Comparison of ENCODE assay signal across 20 cellular contexts in the genomic region with DNA sequence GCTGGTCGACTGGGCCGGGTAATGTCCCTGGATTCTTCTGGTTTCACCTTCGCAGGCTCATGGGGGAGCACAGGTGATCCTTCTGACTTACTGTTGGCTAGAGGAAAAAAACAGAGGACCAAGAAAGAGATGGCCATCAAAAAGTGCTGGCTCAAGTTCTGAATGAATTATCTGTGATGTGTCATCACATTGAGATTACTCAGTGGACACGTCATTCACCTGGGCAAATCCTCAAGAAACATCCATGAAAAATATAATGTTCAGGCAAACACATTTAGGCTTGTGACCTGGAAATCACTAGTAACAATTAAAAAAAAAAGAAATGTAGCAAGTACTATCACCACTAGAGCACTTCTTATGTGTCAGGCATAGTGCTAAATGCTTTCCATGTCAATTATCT.
DNase-seq lines count a peak whose midpoint lies in the region; ATAC-seq, FAIRE-seq and TF ChIP-seq lines count a peak whose summit lies in the region.
"Had no signal": no experiment of that assay in that cellular context is flagged by ENCODE, and none has a peak within 500 bp of the region (broad histone marks: within the 10 kb centered on the region; RNA-seq: fewer than 3 reads in every experiment).

No MANE protein-coding gene starts in this region.

- H3K79me2 ChIP-seq in K562 (ENCODE audit: control insufficient read depth, insufficient read depth, low read length): no peaks in the 10 kb centered on the region

- H4K20me1 ChIP-seq in K562 (replicated peaks; ENCODE audit: control insufficient read depth, insufficient read depth, low read length): no peaks in the 10 kb centered on the region

- no peak overlapping the region for H3K4me2 ChIP-seq in K562 (ENCODE audit: insufficient read depth, low read length)

- ATAC-seq in K562: no peak
- no peak for ATAC-seq in stimulated activated memory B cell treated with anti-CD40 and anti-IgM and Interleukin-4, amounts not matched to agents 10 μg/mL and 1 μg/mL and 100 μg/mL, for 72 hours
- ATAC-seq in GM21529 (IDR thresholded peaks at IDR 0.05; ENCODE audit: unreplicated experiment): no peak
- ATAC-seq: effector memory CD8-positive, alpha-beta T cell; psoas muscle; WTC11 had no signal

- no peak overlapping the region for H3K9ac ChIP-seq in K562 (ENCODE audit: insufficient read depth in 1 of 2, low read depth in 2 of 2, low read length in 2 of 2)

- no peak for TF ChIP-seq RAD21 in K562 (CRISPR knock-in tag; conservative IDR thresholded peaks at IDR 0.05 in 1 of 2, IDR thresholded peaks at IDR 0.05 in 1 of 2)

- POLR2A ChIA-PET in K562 (lab: Yijun Ruan, JAX): interaction anchor here (1.5 kb wide), 1 partner anchor 14 kb away, joined by 3 read pairs; no protein-coding TSS in a partner anchor
- POLR2A ChIA-PET in CD4-positive, alpha-beta memory T cell (lab: Charles Lee; ENCODE audit: partially characterized antibody): no interaction called here

- no peaks in the 10 kb centered on the region for H3K9me1 ChIP-seq in K562 (ENCODE audit: control insufficient read depth, insufficient read depth, low read length)

- no peaks in the 10 kb centered on the region for H3K4me1 Mint-ChIP-seq in neural crest cell
- no peaks in the 10 kb centered on the region for H3K4me1 Mint-ChIP-seq in stimulated activated memory B cell treated with anti-CD40 and anti-IgM and Interleukin-4, amounts not matched to agents 10 μg/mL and 1 μg/mL and 100 μg/mL, for 72 hours
- no peaks in the 10 kb centered on the region for H3K4me1 Mint-ChIP-seq in CD4-positive, alpha-beta memory T cell
- H3K4me1 Mint-ChIP-seq: WTC11 had no signal

- peak; percentile 61 for DNase-seq in EL
- peak; percentile 24 for DNase-seq in NCI-H226
- DNase-seq in K562 (ENCODE audit: extremely low read depth in 1 of 4, low spot score in 3 of 4): no peak
- no peak for DNase-seq in neural crest cell (ENCODE audit: low read depth, low spot score)
- DNase-seq in CD4-positive, alpha-beta memory T cell: no peak
- DNase-seq: activated CD4-positive, alpha-beta T cell treated with anti-CD3 and anti-CD28 coated beads, Interleukin-2, amount 50 U/mL, for 48 hours; anterior cingulate cortex; BE2C; Caco-2; effector memory CD8-positive, alpha-beta T cell; NCI-H146; NCI-H526; psoas muscle; stimulated activated CD4-positive, alpha-beta T cell treated with anti-CD3 and anti-CD28 coated beads, Interleukin-2, amount 100 ng/mL, for 24 hours; stimulated activated naive CD4-positive, alpha-beta T cell; T-helper 2 cell had no signal

- H3K27me3 ChIP-seq in K562 (ENCODE audit: control insufficient read depth in 2 of 2, insufficient read depth in 2 of 2, low read length in 2 of 2): no peaks in the 10 kb centered on the region
- H3K27me3 ChIP-seq in CD4-positive, alpha-beta memory T cell (ENCODE audit: insufficient read depth, low read length): no peaks in the 10 kb centered on the region
- H3K27me3 ChIP-seq: BE2C had no signal

- 53% methylated on average over 4 of the region's 4 CpGs for WGBS in K562 (ENCODE audit: insufficient coverage, low coverage, missing lambda C conversion rate)

- in situ Hi-C loops in K562 (cut with MboI): no loop called here

- TF ChIP-seq CTCF in K562 (IDR thresholded peaks at IDR 0.05 in 2 of 3, conservative IDR thresholded peaks at IDR 0.05 in 1 of 3; ENCODE audit: insufficient read depth in 2 of 3, low read depth in 1 of 3, low read length in 3 of 3) (no peak), neural crest cell (conservative IDR thresholded peaks at IDR 0.05) (no peak)

- no peak overlapping the region for H3K4me3 ChIP-seq in K562
- no peak overlapping the region for H3K4me3 ChIP-seq in CD4-positive, alpha-beta memory T cell (ENCODE audit: low read length in 2 of 2)
- H3K4me3 ChIP-seq: psoas muscle, thoracic aorta had no signal

- intact Hi-C loops in K562 (cut with micrococcal nuclease): no loop called here
- intact Hi-C loops in CD4-positive, alpha-beta memory T cell (cut with micrococcal nuclease): no loop called here

- no peak for FAIRE-seq in K562 (lab: Jason Lieb, UNC)

- no peak overlapping the region for H3K27ac ChIP-seq in K562 (ENCODE audit: extremely low read depth, low read depth, low read length)
- H3K27ac ChIP-seq in CD4-positive, alpha-beta memory T cell (ENCODE audit: low read depth, low read length): no peak overlapping the region
- H3K27ac ChIP-seq: psoas muscle, thoracic aorta had no signal

- H3K9me3 Mint-ChIP-seq in neural crest cell: no peaks in the 10 kb centered on the region
- H3K9me3 Mint-ChIP-seq in stimulated activated memory B cell treated with anti-CD40 and anti-IgM and Interleukin-4, amounts not matched to agents 10 μg/mL and 1 μg/mL and 100 μg/mL, for 72 hours: no peaks in the 10 kb centered on the region
- no peaks in the 10 kb centered on the region for H3K9me3 Mint-ChIP-seq in CD4-positive, alpha-beta memory T cell
- H3K9me3 Mint-ChIP-seq: effector memory CD8-positive, alpha-beta T cell; WTC11 had no signal

- no peak overlapping the region for H2AFZ ChIP-seq in K562 (ENCODE audit: low read depth, low read length)

- H3K36me3 ChIP-seq in K562 (ENCODE audit: control insufficient read depth, insufficient read depth, low read length): peaks cover 25% of the 10 kb centered on the region; the same call in 2 of the 3 replicates
- H3K36me3 ChIP-seq in CD4-positive, alpha-beta memory T cell (ENCODE audit: insufficient read depth, low read length): peaks cover 50% of the 10 kb centered on the region

- BruUV-seq in K562 (replicated peaks; lab: Mats Ljungman, UMichigan): no TSS peak

- TF ChIP-seq EP300 in K562 (IDR thresholded peaks at IDR 0.05; ENCODE audit: low read length): no peak

- no peaks in the 10 kb centered on the region for H3K4me1 ChIP-seq in K562 (replicated peaks in 1 of 2; ENCODE audit: control insufficient read depth in 2 of 2, insufficient read depth in 2 of 2, low read length in 2 of 2)
- no peaks in the 10 kb centered on the region for H3K4me1 ChIP-seq in CD4-positive, alpha-beta memory T cell (ENCODE audit: insufficient read depth, low read length)
- H3K4me1 ChIP-seq: BE2C, Caco-2, psoas muscle had no signal

- CTCF ChIA-PET in K562 (lab: Yijun Ruan, JAX; ENCODE audit: low intra/inter-chr PET ratio): no interaction called here
- CTCF ChIA-PET in CD4-positive, alpha-beta memory T cell (lab: Charles Lee; ENCODE audit: partially characterized antibody): no interaction called here

- no peak overlapping the region for H3K4me3 Mint-ChIP-seq in neural crest cell
- no peak overlapping the region for H3K4me3 Mint-ChIP-seq in stimulated activated memory B cell treated with anti-CD40 and anti-IgM and Interleukin-4, amounts not matched to agents 10 μg/mL and 1 μg/mL and 100 μg/mL, for 72 hours
- H3K4me3 Mint-ChIP-seq in CD4-positive, alpha-beta memory T cell: no peak overlapping the region
- H3K4me3 Mint-ChIP-seq: effector memory CD8-positive, alpha-beta T cell; WTC11 had no signal

- H3K27me3 Mint-ChIP-seq in neural crest cell (ENCODE audit: low read depth): no peaks in the 10 kb centered on the region
- no peaks in the 10 kb centered on the region for H3K27me3 Mint-ChIP-seq in stimulated activated memory B cell treated with anti-CD40 and anti-IgM and Interleukin-4, amounts not matched to agents 10 μg/mL and 1 μg/mL and 100 μg/mL, for 72 hours
- no peaks in the 10 kb centered on the region for H3K27me3 Mint-ChIP-seq in CD4-positive, alpha-beta memory T cell
- H3K27me3 Mint-ChIP-seq: effector memory CD8-positive, alpha-beta T cell had no signal

- H3K36me3 Mint-ChIP-seq in neural crest cell (ENCODE audit: low read depth): peaks cover 24% of the 10 kb centered on the region
- H3K36me3 Mint-ChIP-seq in stimulated activated memory B cell treated with anti-CD40 and anti-IgM and Interleukin-4, amounts not matched to agents 10 μg/mL and 1 μg/mL and 100 μg/mL, for 72 hours: no peaks in the 10 kb centered on the region
- H3K36me3 Mint-ChIP-seq in CD4-positive, alpha-beta memory T cell: peaks cover 74 to 75% of the 10 kb centered on the region in 2 donors

- H3K27ac Mint-ChIP-seq in neural crest cell (ENCODE audit: unreplicated experiment): peak overlapping the region; percentile 7
- H3K27ac Mint-ChIP-seq in stimulated activated memory B cell treated with anti-CD40 and anti-IgM and Interleukin-4, amounts not matched to agents 10 μg/mL and 1 μg/mL and 100 μg/mL, for 72 hours: no peak overlapping the region
- peak overlapping the region in 1 of 7 donors; percentile 11 for H3K27ac Mint-ChIP-seq in CD4-positive, alpha-beta memory T cell
- H3K27ac Mint-ChIP-seq: effector memory CD8-positive, alpha-beta T cell; WTC11 had no signal

- no peaks in the 10 kb centered on the region for H3K9me3 ChIP-seq in K562 (replicated peaks; ENCODE audit: control insufficient read depth, insufficient read depth, low read depth, low read length)
- no peaks in the 10 kb centered on the region for H3K9me3 ChIP-seq in CD4-positive, alpha-beta memory T cell (ENCODE audit: control insufficient read depth in 1 of 2, low read length in 2 of 2)
- H3K9me3 ChIP-seq: BE2C, Caco-2, psoas muscle, thoracic aorta had no signal

- TF ChIP-seq POLR2A in K562 (conservative IDR thresholded peaks at IDR 0.05): no peak

TF ChIP-seq in K562, 482 proteins besides CTCF, POLR2A, EP300 and RAD21:
- TF ChIP-seq ARID2 (IDR thresholded peaks at IDR 0.05) (no peak), FOSL1 (tag; conservative IDR thresholded peaks at IDR 0.05) (peak; percentile 42)

Comparison
In these comparisons a context has a peak if more than half of its experiments do, and no peak if none do; other contexts are left out.
1. DNase-seq: peak in EL (single experiment) and NCI-H226 (single experiment); none in K562 (0 of 4), neural crest cell (single experiment) and CD4-positive, alpha-beta memory T cell (0 of 5).